Comparison of ENCODE assay signal across 23 cellular contexts in the genomic region with DNA sequence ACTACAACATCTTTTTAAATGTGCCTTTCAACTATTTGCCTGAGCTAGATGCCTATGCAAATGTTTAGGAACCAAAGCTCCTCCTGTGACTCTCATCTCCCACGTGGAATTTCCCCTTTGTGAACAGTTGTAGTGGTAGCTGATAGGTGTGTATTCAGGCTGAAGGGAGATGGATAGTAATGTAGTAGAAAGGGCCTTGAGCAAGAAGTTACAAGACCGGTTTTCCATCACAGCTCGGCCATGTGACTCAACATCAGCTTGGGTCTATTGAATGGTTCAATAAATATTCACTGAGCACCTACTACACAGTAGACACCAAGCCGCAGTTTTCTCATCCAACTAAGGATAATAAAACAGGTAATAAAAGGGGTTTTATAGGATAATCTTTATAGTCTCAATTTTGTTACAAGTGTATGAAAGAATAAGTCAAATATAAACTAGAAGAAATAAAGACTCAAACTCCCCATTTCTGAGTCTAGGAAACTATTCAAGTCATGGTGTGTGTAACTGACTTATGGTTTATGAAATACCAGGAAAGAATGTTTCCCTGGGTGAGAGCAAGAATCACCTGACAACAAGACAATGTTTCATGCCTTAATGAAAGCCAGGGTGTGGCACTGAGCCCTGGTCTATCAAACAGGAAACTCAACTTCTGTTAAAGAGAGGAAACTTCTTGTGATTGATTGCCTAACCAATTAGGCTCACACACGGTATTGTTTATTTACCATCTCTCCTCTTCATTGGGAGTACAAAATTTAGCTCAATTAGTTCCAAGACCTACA.
DNase-seq lines count a peak whose midpoint lies in the region; ATAC-seq, FAIRE-seq and TF ChIP-seq lines count a peak whose summit lies in the region.
"Had no signal": no experiment of that assay in that cellular context is flagged by ENCODE, and none has a peak within 500 bp of the region (broad histone marks: within the 10 kb centered on the region; RNA-seq: fewer than 3 reads in every experiment).

No MANE protein-coding gene starts in this region.

- H3K4me3 ChIP-seq in esophagus muscularis mucosa: no peak overlapping the region
- H3K4me3 ChIP-seq: left ventricle myocardium inferior, SK-N-MC, vagina had no signal

- peak overlapping the region in 1 of 2 donors; percentile 68 for H3K4me3 Mint-ChIP-seq in CD14-positive monocyte
- no peak overlapping the region for H3K4me3 Mint-ChIP-seq in osteocyte (ENCODE audit: unreplicated experiment)
- H3K4me3 Mint-ChIP-seq: activated B cell treated with CpG ODN at 0.5 μM for 24 hours, brain, nephron progenitor cell had no signal

- no peak overlapping the region for H3K27ac ChIP-seq in esophagus muscularis mucosa (replicated peaks in 1 of 4)
- H3K27ac ChIP-seq: left ventricle myocardium inferior, SK-N-MC, vagina had no signal

- H3K27me3 ChIP-seq in esophagus muscularis mucosa: no peaks in the 10 kb centered on the region
- H3K27me3 ChIP-seq: vagina had no signal

- no peak for TF ChIP-seq CTCF in CD14-positive monocyte (IDR thresholded peaks at IDR 0.05)
- TF ChIP-seq CTCF in esophagus muscularis mucosa (IDR thresholded peaks at IDR 0.05): no peak
- TF ChIP-seq CTCF in osteocyte (IDR thresholded peaks at IDR 0.05): no peak

- H3K4me1 ChIP-seq in esophagus muscularis mucosa: no peaks in the 10 kb centered on the region
- H3K4me1 ChIP-seq: left ventricle myocardium inferior, vagina had no signal

- no peaks in the 10 kb centered on the region for H3K36me3 Mint-ChIP-seq in CD14-positive monocyte
- H3K36me3 Mint-ChIP-seq in osteocyte (ENCODE audit: unreplicated experiment): no peaks in the 10 kb centered on the region
- H3K36me3 Mint-ChIP-seq: brain had no signal

- H3K27me3 Mint-ChIP-seq in CD14-positive monocyte (ENCODE audit: low read depth in 3 of 3) (no peaks in the 10 kb centered on the region), osteocyte (ENCODE audit: unreplicated experiment) (peaks cover 25% of the 10 kb centered on the region)

- intact Hi-C loops in CD14-positive monocyte (cut with micrococcal nuclease): loop anchor here in 1 of 2 donors (10.0 kb wide), 1 partner anchor 46 kb away; no protein-coding TSS in a partner anchor
- intact Hi-C loops in left colon (cut with DNase I, micrococcal nuclease): no loop called here
- intact Hi-C loops in esophagus muscularis mucosa (cut with DNase I): no loop called here

- H3K27ac Mint-ChIP-seq in CD14-positive monocyte (peak overlapping the region in 5 of 7 donors; percentile 23 to 88 (median 55)), osteocyte (ENCODE audit: unreplicated experiment) (no peak overlapping the region)
- H3K27ac Mint-ChIP-seq: activated B cell treated with CpG ODN at 0.5 μM for 24 hours, brain, nephron progenitor cell had no signal

- H3K4me1 Mint-ChIP-seq in CD14-positive monocyte: peaks cover 23% of the 10 kb centered on the region
- no peaks in the 10 kb centered on the region for H3K4me1 Mint-ChIP-seq in osteocyte (ENCODE audit: unreplicated experiment)
- H3K4me1 Mint-ChIP-seq: activated B cell treated with CpG ODN at 0.5 μM for 24 hours, brain had no signal

- ATAC-seq in left colon: peak; percentile 59

- H3K9me3 Mint-ChIP-seq in CD14-positive monocyte: peaks cover 0 to 10% (median 2%) of the 10 kb centered on the region in 7 donors
- H3K9me3 Mint-ChIP-seq in osteocyte (ENCODE audit: unreplicated experiment): no peaks in the 10 kb centered on the region
- H3K9me3 Mint-ChIP-seq: activated B cell treated with CpG ODN at 0.5 μM for 24 hours, brain, nephron progenitor cell had no signal

- H3K36me3 ChIP-seq in esophagus muscularis mucosa: no peaks in the 10 kb centered on the region
- H3K36me3 ChIP-seq: left ventricle myocardium inferior, vagina had no signal

- TF ChIP-seq EP300 in esophagus muscularis mucosa (IDR thresholded peaks at IDR 0.05): no peak

- DNase-seq in CD14-positive monocyte (ENCODE audit: low spot score) (no peak), NCI-H1048 (lab: John Stamatoyannopoulos, UW) (peak; percentile 52), amniotic epithelial cell (ENCODE audit: low read depth) (peak; percentile 23), left colon (no peak), iPS-NIHi11 (ENCODE audit: low spot score) (no peak), H54 (ENCODE audit: insufficient read length, low spot score) (no peak), esophagus muscularis mucosa (ENCODE audit: extremely low spot score) (no peak), osteocyte (ENCODE audit: extremely low spot score, unreplicated experiment) (no peak)
- DNase-seq: activated B cell treated with CpG ODN at 0.5 μM for 24 hours; activated CD4-positive, alpha-beta T cell treated with anti-CD3 and anti-CD28 coated beads, Interleukin-2, amount 50 U/mL, for 4 hours; activated CD8-positive, alpha-beta memory T cell treated with anti-CD3 and anti-CD28 coated beads, Interleukin-2, amount 50 U/mL, for 48 hours; activated effector memory CD4-positive, alpha-beta T cell treated with Interleukin-2 at 50 U/mL for 16 hours; C1 segment of cervical spinal cord; effector memory CD4-positive, alpha-beta T cell; left ventricle myocardium inferior; midbrain; NCI-H1694; nephron progenitor cell; posterior cingulate gyrus had no signal

- H3K9me3 ChIP-seq in esophagus muscularis mucosa: no peaks in the 10 kb centered on the region
- H3K9me3 ChIP-seq: left ventricle myocardium inferior, vagina had no signal

- FAIRE-seq in H54 (lab: Jason Lieb, UNC): no peak
- FAIRE-seq: D721Med had no signal

- WGBS in esophagus muscularis mucosa: 55% methylated on average over 5 of the region's 5 CpGs

- TF ChIP-seq POLR2A in H54 (IDR thresholded peaks at IDR 0.05; ENCODE audit: low read depth, low read length) (no peak), esophagus muscularis mucosa (IDR thresholded peaks at IDR 0.05; ENCODE audit: low read depth) (no peak)

Comparison
In these comparisons a context has a peak if more than half of its experiments do, and no peak if none do; other contexts are left out.
1. DNase-seq: peak in NCI-H1048 (single experiment) and amniotic epithelial cell (single experiment); none in CD14-positive monocyte (single experiment), left colon (0 of 2), iPS-NIHi11 (single experiment), H54 (single experiment), esophagus muscularis mucosa (single experiment) and osteocyte (single experiment).